ENCODE assay signal across 34 cellular contexts in the genomic region with DNA sequence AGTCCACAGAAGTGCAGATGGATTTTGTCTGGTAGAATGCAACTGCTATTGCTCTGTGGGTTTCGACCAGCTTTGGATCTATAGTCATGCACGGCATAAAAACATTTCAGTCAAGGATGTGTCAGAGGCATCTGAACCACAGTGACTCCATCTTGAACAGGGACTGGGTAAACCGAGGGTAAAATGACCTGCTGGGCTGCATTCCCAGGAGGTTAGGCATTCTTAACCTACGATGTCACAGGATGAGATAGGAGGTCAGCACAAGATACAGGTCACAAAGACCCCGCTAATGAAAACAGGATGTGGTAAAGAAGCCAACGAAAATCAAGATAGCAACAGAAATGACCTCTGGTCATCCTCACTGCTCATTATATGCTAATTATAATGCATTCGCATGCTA. TPM values are rescaled to one million over a fixed set of nuclear protein-coding genes. Genes with fewer than 3 reads are reported as not detected.
"Had no signal": no experiment of that assay in that cellular context is flagged by ENCODE, and none has a peak within 500 bp of the region (broad histone marks: within the 10 kb centered on the region; RNA-seq: fewer than 3 reads in every experiment).

No MANE protein-coding gene starts in this region.

- H3K4me3 Mint-ChIP-seq: activated naive CD4-positive, alpha-beta T cell treated with anti-CD3 and anti-CD28 coated beads for 36 hours; activated naive CD8-positive, alpha-beta T cell treated with anti-CD3 and anti-CD28 coated beads for 36 hours; activated T-helper 1 cell treated with anti-CD3 and anti-CD28 coated beads, Interleukin-12 subunit alpha, Interleukin-12 subunit beta, Interleukin-2, Interleukin-4 antibody, amounts not matched to agents 30 ng/mL and 10 ng/mL and 1 ng/mL, durations not matched to agents 14 hours and 24 hours and 36 hours; nephron progenitor cell; stimulated activated memory B cell treated with anti-CD40 and anti-IgM and Interleukin-4, amounts not matched to agents 10 μg/mL and 1 μg/mL and 100 μg/mL, for 72 hours; stimulated activated naive CD8-positive, alpha-beta T cell treated with anti-CD3 and anti-CD28 coated beads, Interleukin-15, amount 100 ng/mL, for 72 hours had no signal

- DNase-seq: activated CD4-positive, alpha-beta T cell treated with anti-CD3 and anti-CD28 coated beads for 48 hours; activated CD4-positive, alpha-beta T cell treated with anti-CD3 and anti-CD28 coated beads, Interleukin-2, amount 50 U/mL, for 48 hours; activated CD8-positive, alpha-beta memory T cell treated with anti-CD3 and anti-CD28 coated beads, Interleukin-2, amount 50 U/mL, for 4 hours; activated effector memory CD4-positive, alpha-beta T cell treated with anti-CD3 and anti-CD28 coated beads, Interleukin-2, amount 50 U/mL, for 16 hours; activated naive CD4-positive, alpha-beta T cell treated with anti-CD3 and anti-CD28 coated beads for 36 hours; activated naive CD8-positive, alpha-beta T cell treated with anti-CD3 and anti-CD28 coated beads for 36 hours; activated T-cell treated with anti-CD3 and anti-CD28 coated beads, Interleukin-2, amount 50 U/mL, for 1 hour; central memory CD4-positive, alpha-beta T cell; foreskin keratinocyte; heart left ventricle; hypothalamus; kidney glomerular epithelial cell; left lung; lower lobe of right lung; mucosa of descending colon; nephron progenitor cell; pancreas; retina; small intestine; stimulated activated CD4-positive, alpha-beta T cell treated with anti-CD3 and anti-CD28 coated beads, Interleukin-4, amount 100 ng/mL, for 24 hours; stimulated activated naive CD8-positive, alpha-beta T cell treated with anti-CD3 and anti-CD28 coated beads, Interleukin-15, amount 100 ng/mL, for 72 hours; thyroid gland; upper lobe of left lung; WERI-Rb-1 had no signal

- H3K9me3 Mint-ChIP-seq: activated naive CD4-positive, alpha-beta T cell treated with anti-CD3 and anti-CD28 coated beads for 36 hours; activated naive CD8-positive, alpha-beta T cell treated with anti-CD3 and anti-CD28 coated beads for 36 hours; activated T-helper 1 cell treated with anti-CD3 and anti-CD28 coated beads, Interleukin-12 subunit alpha, Interleukin-12 subunit beta, Interleukin-2, Interleukin-4 antibody, amounts not matched to agents 30 ng/mL and 10 ng/mL and 1 ng/mL, durations not matched to agents 14 hours and 24 hours and 36 hours; stimulated activated naive CD8-positive, alpha-beta T cell treated with anti-CD3 and anti-CD28 coated beads, Interleukin-15, amount 100 ng/mL, for 72 hours had no signal

- H3K4me3 ChIP-seq: ascending aorta, esophagus muscularis mucosa, heart left ventricle, left lung, lower lobe of right lung, mucosa of descending colon, pancreas, prostate gland, thyroid gland, upper lobe of left lung had no signal

- FAIRE-seq: pancreas, small intestine had no signal

- H3K27me3 ChIP-seq: ascending aorta, esophagus muscularis mucosa, foreskin keratinocyte, heart left ventricle, left lung, pancreas, thyroid gland, upper lobe of left lung had no signal

- H3K4me1 ChIP-seq: ascending aorta, foreskin keratinocyte, heart left ventricle, left lung, lower lobe of right lung, pancreas, prostate gland, upper lobe of left lung had no signal

- H3K36me3 Mint-ChIP-seq: activated naive CD8-positive, alpha-beta T cell treated with anti-CD3 and anti-CD28 coated beads for 36 hours; stimulated activated memory B cell treated with anti-CD40 and anti-IgM and Interleukin-4, amounts not matched to agents 10 μg/mL and 1 μg/mL and 100 μg/mL, for 72 hours had no signal

- H3K36me3 ChIP-seq: ascending aorta, esophagus muscularis mucosa, heart left ventricle, left lung, lower lobe of right lung, pancreas, prostate gland, thyroid gland, upper lobe of left lung, WERI-Rb-1 had no signal

- H3K27ac ChIP-seq: ascending aorta, esophagus muscularis mucosa, foreskin keratinocyte, heart left ventricle, left lung, lower lobe of right lung, pancreas, prostate gland, thyroid gland, upper lobe of left lung, WERI-Rb-1 had no signal

- H3K4me1 Mint-ChIP-seq: activated naive CD8-positive, alpha-beta T cell treated with anti-CD3 and anti-CD28 coated beads for 36 hours; stimulated activated naive CD8-positive, alpha-beta T cell treated with anti-CD3 and anti-CD28 coated beads, Interleukin-15, amount 100 ng/mL, for 72 hours had no signal

- ATAC-seq: activated CD4-positive, CD25-positive, alpha-beta regulatory T cell treated with anti-CD3 and anti-CD28 coated beads, Interleukin-2, amount 50 U/mL, for 24 hours; foreskin keratinocyte; heart left ventricle; left lung; lower lobe of right lung; mucosa of descending colon; pancreas; sciatic nerve; stimulated activated memory B cell treated with anti-CD40 and anti-IgM and Interleukin-4, amounts not matched to agents 10 μg/mL and 1 μg/mL and 100 μg/mL, for 72 hours; stimulated activated naive CD8-positive, alpha-beta T cell treated with anti-CD3 and anti-CD28 coated beads, Interleukin-15, amount 100 ng/mL, for 72 hours had no signal

- H3K27ac Mint-ChIP-seq: activated naive CD4-positive, alpha-beta T cell treated with anti-CD3 and anti-CD28 coated beads for 36 hours; activated naive CD8-positive, alpha-beta T cell treated with anti-CD3 and anti-CD28 coated beads for 36 hours; activated T-helper 1 cell treated with anti-CD3 and anti-CD28 coated beads, Interleukin-12 subunit alpha, Interleukin-12 subunit beta, Interleukin-2, Interleukin-4 antibody, amounts not matched to agents 30 ng/mL and 10 ng/mL and 1 ng/mL, durations not matched to agents 14 hours and 24 hours and 36 hours; nephron progenitor cell; stimulated activated memory B cell treated with anti-CD40 and anti-IgM and Interleukin-4, amounts not matched to agents 10 μg/mL and 1 μg/mL and 100 μg/mL, for 72 hours; stimulated activated naive CD8-positive, alpha-beta T cell treated with anti-CD3 and anti-CD28 coated beads, Interleukin-15, amount 100 ng/mL, for 72 hours had no signal

- H3K9me3 ChIP-seq: ascending aorta, esophagus muscularis mucosa, heart left ventricle, left lung, lower lobe of right lung, mucosa of descending colon, pancreas, prostate gland, thyroid gland, upper lobe of left lung had no signal

RNA-seq across cellular contexts. Expression of a gene that starts 50.5 kb away (rescaled TPM):
- total RNA-seq: activated CD8-positive, alpha-beta memory T cell treated with anti-CD3 and anti-CD28 coated beads for 36 hours; activated naive CD4-positive, alpha-beta T cell treated with anti-CD3 and anti-CD28 coated beads for 36 hours; activated naive CD8-positive, alpha-beta T cell treated with anti-CD3 and anti-CD28 coated beads for 36 hours; activated T-helper 1 cell treated with anti-CD3 and anti-CD28 coated beads, Interleukin-12 subunit alpha, Interleukin-12 subunit beta, Interleukin-2, Interleukin-4 antibody, amounts not matched to agents 30 ng/mL and 10 ng/mL and 1 ng/mL, durations not matched to agents 14 hours and 24 hours and 36 hours; foreskin keratinocyte; myocyte; T-helper 1 cell treated with Interleukin-12 subunit alpha and Interleukin-12 subunit beta and Interleukin-4 antibody, amounts not matched to agents 30 ng/mL and 1 ng/mL, for 36 hours had no signal
- polyA plus RNA-seq: foreskin keratinocyte had no signal
